Comparison of ENCODE assay signal across 22 cellular contexts in the genomic region with DNA sequence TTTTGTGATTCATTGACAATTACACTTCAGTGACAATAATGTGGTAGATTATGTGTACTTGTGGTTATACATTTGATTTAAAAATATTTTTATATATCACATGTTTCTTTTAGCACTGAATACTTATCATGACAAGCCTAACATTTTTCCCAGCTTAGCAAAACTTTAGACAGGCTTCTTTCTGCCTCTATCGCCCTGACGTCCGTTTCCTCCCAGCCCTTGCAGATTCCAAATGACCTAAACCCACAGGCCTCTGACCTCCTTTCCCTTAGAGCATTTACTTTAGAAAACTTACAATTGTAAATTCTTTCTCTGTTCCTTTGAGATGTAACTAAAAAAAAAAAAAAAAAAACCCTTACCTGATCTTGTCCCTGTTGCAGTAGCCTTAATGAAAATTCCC.
"Had no signal": no experiment of that assay in that cellular context is flagged by ENCODE, and none has a peak within 500 bp of the region (broad histone marks: within the 10 kb centered on the region; RNA-seq: fewer than 3 reads in every experiment).

No MANE protein-coding gene starts in this region.

- FAIRE-seq: kidney had no signal

- H3K9me3 ChIP-seq: esophagus muscularis mucosa, gastrocnemius medialis, lower lobe of right lung, mucosa of descending colon, stomach, thyroid gland, upper lobe of right lung had no signal

- H3K27ac ChIP-seq: esophagus muscularis mucosa, gastrocnemius medialis, lower lobe of right lung, stomach, thyroid gland, upper lobe of right lung had no signal

- H3K4me3 ChIP-seq: esophagus muscularis mucosa, gastrocnemius medialis, lower lobe of right lung, mucosa of descending colon, stomach, thyroid gland, upper lobe of right lung had no signal

- H3K27me3 ChIP-seq: esophagus muscularis mucosa, gastrocnemius medialis, stomach, thyroid gland, upper lobe of right lung had no signal

- H3K4me1 ChIP-seq: esophagus muscularis mucosa, gastrocnemius medialis, lower lobe of right lung, stomach, upper lobe of right lung had no signal

- ATAC-seq: activated CD4-positive, alpha-beta T cell treated with anti-CD3 and anti-CD28 coated beads for 36 hours; activated CD8-positive, alpha-beta memory T cell treated with anti-CD3 and anti-CD28 coated beads, Interleukin-2, amount 10 ng/mL, durations not matched to agents 7 days and 5 days; activated CD8-positive, alpha-beta T cell treated with anti-CD3 and anti-CD28 coated beads, Interleukin-2, amount 10 ng/mL, durations not matched to agents 7 days and 5 days; activated naive CD4-positive, alpha-beta T cell treated with anti-CD3 and anti-CD28 coated beads, Interleukin-2, amount 50 U/mL, for 72 hours; gastrocnemius medialis; lower lobe of right lung; mucosa of descending colon; sciatic nerve; stimulated activated naive B cell treated with anti-CD40 and anti-IgM and Interleukin-4, amounts not matched to agents 10 μg/mL and 1 μg/mL and 100 μg/mL, for 72 hours; upper lobe of right lung had no signal

- H3K36me3 ChIP-seq: esophagus muscularis mucosa, gastrocnemius medialis, lower lobe of right lung, stomach, thyroid gland, upper lobe of right lung had no signal

- DNase-seq: activated CD4-positive, alpha-beta T cell treated with anti-CD3 and anti-CD28 coated beads for 36 hours; activated CD4-positive, CD25-positive, alpha-beta regulatory T cell; activated CD8-positive, alpha-beta memory T cell treated with anti-CD3 and anti-CD28 coated beads, Interleukin-2, amount 10 ng/mL, durations not matched to agents 7 days and 5 days; activated CD8-positive, alpha-beta T cell treated with anti-CD3 and anti-CD28 coated beads, Interleukin-2, amount 10 ng/mL, durations not matched to agents 7 days and 5 days; activated T-cell treated with anti-CD3 and anti-CD28 coated beads, Interleukin-2, amount 50 U/mL, for 48 hours; endodermal cell; gastrocnemius medialis; glutamatergic neuron; kidney; lower lobe of right lung; mesendoderm; mucosa of descending colon; small intestine; stimulated activated CD4-positive, alpha-beta T cell treated with anti-CD3 and anti-CD28 coated beads, Interleukin-15, amount 100 ng/mL, for 24 hours; stimulated activated CD4-positive, alpha-beta T cell treated with anti-CD3 and anti-CD28 coated beads, Interleukin-2, amount 100 ng/mL, for 24 hours; stimulated activated naive B cell treated with anti-CD40 and anti-IgM and Interleukin-4, amounts not matched to agents 10 μg/mL and 1 μg/mL and 100 μg/mL, for 72 hours; stomach; thyroid gland; upper lobe of right lung had no signal
